18 cellular contexts compared by ENCODE assay signal in the genomic region with DNA sequence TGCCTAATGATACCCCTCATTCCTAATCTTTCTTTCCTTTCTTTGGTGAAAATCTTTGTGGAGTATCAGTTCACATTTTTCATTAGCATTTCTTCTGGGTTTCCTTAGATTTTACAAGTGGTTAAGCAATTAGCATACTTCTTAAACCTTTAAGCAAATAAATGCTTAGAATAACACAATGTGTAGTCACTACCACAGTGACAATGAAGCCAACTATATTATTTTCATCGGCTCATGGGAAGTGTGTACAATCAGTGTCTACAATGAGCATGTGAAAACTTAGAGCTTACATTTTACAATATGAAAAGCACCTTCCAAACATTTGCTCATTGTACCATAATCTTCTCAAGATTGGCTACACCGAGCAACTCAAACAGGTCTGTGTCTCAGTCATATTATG.
DNase-seq lines count a peak whose midpoint lies in the region; ATAC-seq and TF ChIP-seq lines count a peak whose summit lies in the region.
"Had no signal": no experiment of that assay in that cellular context is flagged by ENCODE, and none has a peak within 500 bp of the region (broad histone marks: within the 10 kb centered on the region; RNA-seq: fewer than 3 reads in every experiment).

No MANE protein-coding gene starts in this region.

- no peaks in the 10 kb centered on the region for H3K9me3 ChIP-seq in left lung

- H3K4me3 Mint-ChIP-seq in HFFc6, result no peak overlapping the region
- H3K4me3 Mint-ChIP-seq: B cell; CD4-positive, alpha-beta T cell; H9 had no signal

- peaks cover 0 to 3% of the 10 kb centered on the region in 2 donors for H3K4me1 ChIP-seq in left lung

- peak; percentile 45 for DNase-seq in AG10803 (ENCODE audit: low read depth)
- peak; percentile 10 for DNase-seq in HFFc6
- peak; percentile 65 for DNase-seq in astrocyte of the cerebellum (ENCODE audit: low read depth)
- DNase-seq in left lung, result no peak
- DNase-seq in substantia nigra (lab: John Stamatoyannopoulos, UW), result no peak
- no peak for DNase-seq in activated effector memory CD4-positive, alpha-beta T cell treated with anti-CD3 and anti-CD28 coated beads, Interleukin-2, amount 50 U/mL, for 16 hours
- no peak for DNase-seq in NCI-H345 treated with DMSO at 0.1 percent for 48 hours (lab: John Stamatoyannopoulos, UW; ENCODE audit: unreplicated experiment)
- no peak for DNase-seq in DMS 273 treated with DMSO at 0.1 percent for 48 hours (lab: John Stamatoyannopoulos, UW)
- DNase-seq: 8988T; ACHN; C1 segment of cervical spinal cord; Calu3; CD4-positive, alpha-beta T cell; DMS153; DMS79 treated with DMSO at 0.1 percent for 48 hours; GDM1; H9 had no signal

- H3K4me3 ChIP-seq in AG10803 (ENCODE audit: low read length), result no peak overlapping the region
- H3K4me3 ChIP-seq in astrocyte of the cerebellum (ENCODE audit: low read depth, low read length), result no peak overlapping the region
- H3K4me3 ChIP-seq in left lung, result no peak overlapping the region

- no peaks in the 10 kb centered on the region for H3K36me3 ChIP-seq in left lung

- peaks cover 10% of the 10 kb centered on the region for H3K4me1 Mint-ChIP-seq in HFFc6 (ENCODE audit: low read depth)

- no peak overlapping the region for H3K27ac ChIP-seq in left lung
- no peak overlapping the region for H3K27ac ChIP-seq in substantia nigra (ENCODE audit: low read depth, low read length, poor library complexity, severe bottlenecking)

- H3K27ac Mint-ChIP-seq in HFFc6, result no peak overlapping the region
- H3K27ac Mint-ChIP-seq: B cell; CD4-positive, alpha-beta T cell; H9 had no signal

- in situ Hi-C loops in astrocyte of the cerebellum (cut with HindIII; ENCODE audit: low sequenced_read_pairs), result no loop called here

- peak; percentile 29 for ATAC-seq in left lung

- no peaks in the 10 kb centered on the region for H3K27me3 ChIP-seq in left lung

- peaks cover 3% of the 10 kb centered on the region; the same call in 1 of the 2 replicates for H3K9me3 Mint-ChIP-seq in HFFc6
- H3K9me3 Mint-ChIP-seq: CD4-positive, alpha-beta T cell had no signal

- 0 out of 2 replicates have a peak, but pooled peaks cover 6% of the 10 kb centered on the region for H3K36me3 Mint-ChIP-seq in HFFc6 (ENCODE audit: low read depth)

- peaks cover 31% of the 10 kb centered on the region for H3K27me3 Mint-ChIP-seq in HFFc6 (ENCODE audit: insufficient read depth)

- no peak for TF ChIP-seq CTCF in AG10803 (conservative IDR thresholded peaks at IDR 0.05; ENCODE audit: low read length)
- TF ChIP-seq CTCF in HFFc6 (IDR thresholded peaks at IDR 0.05), result no peak
- TF ChIP-seq CTCF in astrocyte of the cerebellum (IDR thresholded peaks at IDR 0.05; ENCODE audit: low read depth, low read length, missing control alignments), result no peak
- no peak for TF ChIP-seq CTCF in left lung (IDR thresholded peaks at IDR 0.05)

- intact Hi-C loops in left lung (cut with DNase I), result no loop called here

Comparison
In these comparisons a context has a peak if more than half of its experiments do, and no peak if none do; other contexts are left out.
1. DNase-seq: peak in AG10803 (single experiment), HFFc6 (single experiment) and astrocyte of the cerebellum (single experiment); none in left lung (0 of 2), substantia nigra (0 of 49), activated effector memory CD4-positive, alpha-beta T cell treated with anti-CD3 and anti-CD28 coated beads, Interleukin-2, amount 50 U/mL, for 16 hours (single experiment), NCI-H345 treated with DMSO at 0.1 percent for 48 hours (single experiment) and DMS 273 treated with DMSO at 0.1 percent for 48 hours (single experiment).